In genomic region chr17:8250101-8250500, GRCh38 we compare ENCODE assay signal across 12 cellular contexts. TPM values are rescaled to one million over a fixed set of nuclear protein-coding genes. Genes with fewer than 3 reads are reported as not detected.
A peak's percentile ranks its signal among the peaks of the same experiment; 100 is the strongest.
DNase-seq lines count a peak whose midpoint lies in the region; ATAC-seq, FAIRE-seq and TF ChIP-seq lines count a peak whose summit lies in the region.
"Had no signal": no experiment of that assay in that cellular context is flagged by ENCODE, and none has a peak within 500 bp of the region (broad histone marks: within the 10 kb centered on the region; RNA-seq: fewer than 3 reads in every experiment).

No MANE protein-coding gene starts in this region.

- H3K27ac Mint-ChIP-seq in activated naive CD4-positive, alpha-beta T cell treated with anti-CD3 and anti-CD28 coated beads, Interleukin-2, amount 50 U/mL, for 72 hours: peak overlapping the region; percentile 45 to 98
- H3K27ac Mint-ChIP-seq in memory B cell: peak overlapping the region; percentile 100

- H3K4me3 Mint-ChIP-seq in memory B cell: peak overlapping the region; percentile 8

- no peak for TF ChIP-seq CTCF in C4-2B (conservative IDR thresholded peaks at IDR 0.05)

- ATAC-seq in activated naive CD4-positive, alpha-beta T cell treated with anti-CD3 and anti-CD28 coated beads, Interleukin-2, amount 50 U/mL, for 72 hours: no peak
- ATAC-seq in memory B cell (ENCODE audit: low read depth): no peak
- ATAC-seq: activated CD4-positive, CD25-positive, alpha-beta regulatory T cell treated with anti-CD3 and anti-CD28 coated beads, Interleukin-2, amount 50 U/mL, for 24 hours had no signal

- peaks cover 26% of the 10 kb centered on the region for H3K4me1 Mint-ChIP-seq in memory B cell

- no peaks in the 10 kb centered on the region for H3K27me3 Mint-ChIP-seq in memory B cell

- H3K27ac ChIP-seq in C4-2B: peak overlapping the region; percentile 93; the same call in 1 of the 2 replicates

- no peaks in the 10 kb centered on the region for H3K9me3 Mint-ChIP-seq in activated naive CD4-positive, alpha-beta T cell treated with anti-CD3 and anti-CD28 coated beads, Interleukin-2, amount 50 U/mL, for 72 hours
- no peaks in the 10 kb centered on the region for H3K9me3 Mint-ChIP-seq in memory B cell

- H3K36me3 Mint-ChIP-seq in activated naive CD4-positive, alpha-beta T cell treated with anti-CD3 and anti-CD28 coated beads, Interleukin-2, amount 50 U/mL, for 72 hours: peaks cover 27 to 35% of the 10 kb centered on the region in 2 donors
- H3K36me3 Mint-ChIP-seq in memory B cell: peaks cover 7% of the 10 kb centered on the region

- DNase-seq in HTR-8/SVneo (ENCODE audit: insufficient read length, low spot score) (no peak), memory B cell (ENCODE audit: low spot score in 2 of 2) (no peak), HPDE6-E6E7 (ENCODE audit: extremely low spot score) (no peak), NCI-H187 (lab: John Stamatoyannopoulos, UW) (no peak), cerebellar nuclear complex (lab: John Stamatoyannopoulos, UW) (no peak), T-helper 9 cell (no peak)
- DNase-seq in activated naive CD4-positive, alpha-beta T cell treated with anti-CD3 and anti-CD28 coated beads, Interleukin-2, amount 50 U/mL, for 72 hours (ENCODE audit: low spot score in 2 of 2): no peak
- DNase-seq: NCI-H1694 treated with DMSO at 0.1 percent for 48 hours, sigmoid colon, substantia nigra had no signal

- FAIRE-seq in HTR-8/SVneo (lab: Jason Lieb, UNC): peak; percentile 92

RNA-seq across cellular contexts. Expression of gene PFAS, which starts 1.0 kb away (rescaled TPM):
- total RNA-seq in activated naive CD4-positive, alpha-beta T cell treated with anti-CD3 and anti-CD28 coated beads, Interleukin-2, amount 50 U/mL, for 72 hours: 100 to 1,000 TPM in 1 of 2 donors, 10 to 100 TPM in 1; 47.0 to 147 TPM

RNA-seq across cellular contexts. Expression of gene CTC1, which starts 2.2 kb away (rescaled TPM):
- total RNA-seq in activated naive CD4-positive, alpha-beta T cell treated with anti-CD3 and anti-CD28 coated beads, Interleukin-2, amount 50 U/mL, for 72 hours: 100 to 1,000 TPM in 1 of 2 donors, 10 to 100 TPM in 1; 57.6 to 107 TPM

RNA-seq across cellular contexts. Expression of gene RANGRF, which starts 38.4 kb away (rescaled TPM):
- 10 to 100 TPM; 39.7 to 80.9 TPM for total RNA-seq in activated naive CD4-positive, alpha-beta T cell treated with anti-CD3 and anti-CD28 coated beads, Interleukin-2, amount 50 U/mL, for 72 hours

RNA-seq across cellular contexts. Expression of gene AURKB, which starts 39.7 kb away (rescaled TPM):
- 100 to 1,000 TPM; 169 to 319 TPM for total RNA-seq in activated naive CD4-positive, alpha-beta T cell treated with anti-CD3 and anti-CD28 coated beads, Interleukin-2, amount 50 U/mL, for 72 hours

RNA-seq across cellular contexts. Expression of gene SLC25A35, which starts 45.1 kb away (rescaled TPM):
- total RNA-seq in activated naive CD4-positive, alpha-beta T cell treated with anti-CD3 and anti-CD28 coated beads, Interleukin-2, amount 50 U/mL, for 72 hours: 10 to 100 TPM in 1 of 2 donors, 1 to 10 TPM in 1; 3.3 to 19.2 TPM
